ENCODE assay signal across 9 cellular contexts in genomic region chr6:109794201-109794926, GRCh38.
A peak's percentile ranks its signal among the peaks of the same experiment; 100 is the strongest.
DNase-seq lines count a peak whose midpoint lies in the region; ATAC-seq and TF ChIP-seq lines count a peak whose summit lies in the region.
"Had no signal": no experiment of that assay in that cellular context is flagged by ENCODE, and none has a peak within 500 bp of the region (broad histone marks: within the 10 kb centered on the region; RNA-seq: fewer than 3 reads in every experiment).

No MANE protein-coding gene starts in this region.

- TF ChIP-seq POLR2A in Peyer's patch (IDR thresholded peaks at IDR 0.05) (no peak), stomach (IDR thresholded peaks at IDR 0.05) (no peak)

- H3K36me3 Mint-ChIP-seq in activated naive CD4-positive, alpha-beta T cell treated with anti-CD3 and anti-CD28 coated beads, Interleukin-2, amount 50 U/mL, for 72 hours = no peaks in the 10 kb centered on the region

- intact Hi-C loops in stomach (cut with DNase I; ENCODE audit: low total_unique reads) = no loop called here

- ATAC-seq in GM21576 (IDR thresholded peaks at IDR 0.05; ENCODE audit: unreplicated experiment) = peak; percentile 38
- no peak for ATAC-seq in activated naive CD4-positive, alpha-beta T cell treated with anti-CD3 and anti-CD28 coated beads, Interleukin-2, amount 50 U/mL, for 72 hours

- H3K27ac ChIP-seq in Peyer's patch (peak overlapping the region; percentile 4 to 68 (median 56)), stomach (peak overlapping the region; percentile 6 to 82 (median 65))

- peak overlapping the region in 1 of 2 donors; percentile 60 for H3K27ac Mint-ChIP-seq in activated naive CD4-positive, alpha-beta T cell treated with anti-CD3 and anti-CD28 coated beads, Interleukin-2, amount 50 U/mL, for 72 hours

- no peaks in the 10 kb centered on the region for H3K9me3 ChIP-seq in Peyer's patch
- H3K9me3 ChIP-seq in stomach = no peaks in the 10 kb centered on the region

- DNase-seq in Peyer's patch (no peak), fibroblast of the conjunctiva (ENCODE audit: low read depth) (peak; percentile 17), stomach (no peak), germinal center (ENCODE audit: low spot score) (no peak), NCI-H1930 (lab: John Stamatoyannopoulos, UW) (no peak)
- no peak for DNase-seq in activated CD4-positive, CD25-positive, alpha-beta regulatory T cell treated with anti-CD3 and anti-CD28 coated beads, Interleukin-2, amount 50 U/mL, for 72 hours
- DNase-seq in activated naive CD4-positive, alpha-beta T cell treated with anti-CD3 and anti-CD28 coated beads, Interleukin-2, amount 50 U/mL, for 72 hours (ENCODE audit: low spot score in 2 of 2) = no peak
- DNase-seq: activated T-cell treated with anti-CD3 and anti-CD28 coated beads, Interleukin-2, amount 50 U/mL, for 4 hours had no signal

- TF ChIP-seq CTCF in Peyer's patch (IDR thresholded peaks at IDR 0.05) (no peak), stomach (IDR thresholded peaks at IDR 0.05) (no peak)

- H3K27me3 ChIP-seq in Peyer's patch (no peaks in the 10 kb centered on the region), stomach (no peaks in the 10 kb centered on the region)

- H3K36me3 ChIP-seq in Peyer's patch (no peaks in the 10 kb centered on the region), stomach (peaks cover 0 to 31% (median 23%) of the 10 kb centered on the region in 4 donors)

- no peaks in the 10 kb centered on the region for H3K9me3 Mint-ChIP-seq in activated naive CD4-positive, alpha-beta T cell treated with anti-CD3 and anti-CD28 coated beads, Interleukin-2, amount 50 U/mL, for 72 hours
- H3K9me3 Mint-ChIP-seq: activated T-cell treated with anti-CD3 and anti-CD28 coated beads, Interleukin-2, amount 50 U/mL, for 4 hours had no signal

- 54 to 61% (median 59%) methylated on average over 6 of the region's 6 CpGs for WGBS in stomach, 5 donors

- no peak for TF ChIP-seq EP300 in stomach (IDR thresholded peaks at IDR 0.05)

- peaks cover 0 to 7% (median 2%) of the 10 kb centered on the region in 4 donors for H3K4me1 ChIP-seq in Peyer's patch
- peaks cover 0 to 21% (median 14%) of the 10 kb centered on the region in 4 donors for H3K4me1 ChIP-seq in stomach

- H3K4me3 ChIP-seq in Peyer's patch = no peak overlapping the region
- no peak overlapping the region for H3K4me3 ChIP-seq in stomach
